In genomic region chr13:74270018-74270417, GRCh38 we compare ENCODE assay signal across 15 cellular contexts.
"Had no signal": no experiment of that assay in that cellular context is flagged by ENCODE, and none has a peak within 500 bp of the region (broad histone marks: within the 10 kb centered on the region; RNA-seq: fewer than 3 reads in every experiment).

No MANE protein-coding gene starts in this region.

- ATAC-seq: esophagus mucosa, left lung had no signal

- H3K36me3 Mint-ChIP-seq: brain, neural progenitor cell had no signal

- H3K4me1 Mint-ChIP-seq: brain, neural progenitor cell had no signal

- H3K27ac Mint-ChIP-seq: brain; dendritic cell treated with granulocyte-macrophage colony-stimulating factor and Interleukin-4, amounts not matched to agents 40 ng/mL and 50 ng/mL, for 4 days; neural progenitor cell had no signal

- H3K27me3 ChIP-seq: left lung, neural progenitor cell, tibial artery had no signal

- H3K4me3 ChIP-seq: left lung, neural progenitor cell, tibial artery had no signal

- DNase-seq: activated CD4-positive, alpha-beta T cell treated with anti-CD3 and anti-CD28 coated beads for 4 hours; activated CD8-positive, alpha-beta memory T cell treated with anti-CD3 and anti-CD28 coated beads for 24 hours; activated naive CD4-positive, alpha-beta T cell treated with anti-CD3 and anti-CD28 coated beads, Interleukin-2, amount 50 U/mL, for 16 hours; amygdala; cerebellar nuclear complex; left lung; mesenchymal stem cell; stimulated activated CD4-positive, alpha-beta T cell treated with anti-CD3 and anti-CD28 coated beads, Interleukin-4, amount 100 ng/mL, for 4 hours; SW 1271; T-helper 9 cell; tibial artery had no signal

- H3K27me3 Mint-ChIP-seq: brain; dendritic cell treated with granulocyte-macrophage colony-stimulating factor and Interleukin-4, amounts not matched to agents 40 ng/mL and 50 ng/mL, for 4 days had no signal

- H3K4me3 Mint-ChIP-seq: brain; dendritic cell treated with granulocyte-macrophage colony-stimulating factor and Interleukin-4, amounts not matched to agents 40 ng/mL and 50 ng/mL, for 4 days; neural progenitor cell had no signal

- H3K36me3 ChIP-seq: left lung, neural progenitor cell, tibial artery had no signal
